10 cellular contexts compared by ENCODE assay signal in genomic region chr5:62090953-62091352, GRCh38.
"Had no signal": no experiment of that assay in that cellular context is flagged by ENCODE, and none has a peak within 500 bp of the region (broad histone marks: within the 10 kb centered on the region; RNA-seq: fewer than 3 reads in every experiment).

No MANE protein-coding gene starts in this region.

- H3K4me3 Mint-ChIP-seq: HFFc6, IgD-negative memory B cell had no signal

- H3K9me3 Mint-ChIP-seq: HFFc6 had no signal

- H3K36me3 Mint-ChIP-seq: IgD-negative memory B cell had no signal

- H3K4me3 ChIP-seq: GM23248, HAP-1 had no signal

- H3K27ac ChIP-seq: GM23248, HL-60 had no signal

- H3K27ac Mint-ChIP-seq: HFFc6, IgD-negative memory B cell had no signal

- H3K36me3 ChIP-seq: HAP-1 had no signal

- ATAC-seq: HCT116, HepG2 had no signal

- H3K9me3 ChIP-seq: HAP-1 had no signal

- FAIRE-seq: HepG2 had no signal

- DNase-seq: GM23248, GOT3, H7, HFFc6, KG1 had no signal
